8 cellular contexts compared by ENCODE assay signal in the genomic region with DNA sequence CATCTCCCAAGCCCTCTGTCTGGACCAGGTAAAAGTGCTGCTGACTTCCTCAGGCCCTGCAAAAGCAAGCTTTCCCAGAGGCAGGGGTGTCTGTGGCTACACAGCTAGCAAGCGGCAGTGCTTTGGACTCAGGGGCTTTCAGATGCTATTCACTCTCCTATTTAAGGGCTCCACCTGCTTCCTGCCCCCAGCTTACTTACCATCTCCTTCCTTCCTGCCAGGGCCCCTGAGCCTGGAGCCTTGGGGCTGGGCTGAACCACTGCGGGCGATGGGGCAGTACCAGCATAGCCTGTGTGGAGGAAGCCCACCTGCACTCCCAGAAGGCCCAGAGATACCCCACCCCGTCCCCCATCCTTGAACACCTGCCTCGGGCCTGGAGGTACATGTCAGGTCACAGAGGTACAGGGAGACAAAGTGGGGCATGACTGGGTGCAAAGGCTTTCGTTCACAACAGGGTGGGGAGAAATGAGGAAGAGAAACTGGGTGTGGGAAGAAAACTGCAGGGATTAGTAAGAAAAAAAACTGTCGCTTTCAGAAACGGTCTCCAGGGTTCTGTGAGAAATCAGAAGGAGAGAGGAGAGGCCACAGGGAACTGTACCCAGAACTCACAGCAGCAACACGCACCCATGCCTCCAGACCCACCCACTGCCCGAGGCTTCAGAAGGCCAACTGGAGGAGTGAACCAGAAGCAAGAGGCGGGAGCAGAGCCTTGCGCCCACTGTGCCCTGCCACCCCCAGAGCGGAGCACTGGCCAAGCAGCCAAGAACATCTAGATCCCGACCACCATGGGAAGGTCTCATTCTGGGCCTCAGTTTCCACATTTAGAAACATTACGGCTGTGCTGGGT. TPM values are rescaled to one million over a fixed set of nuclear protein-coding genes. Genes with fewer than 3 reads are reported as not detected.
DNase-seq lines count a peak whose midpoint lies in the region; ATAC-seq, FAIRE-seq and TF ChIP-seq lines count a peak whose summit lies in the region.

No MANE protein-coding gene starts in this region.

- no peak for TF ChIP-seq POLR2A in body of pancreas (IDR thresholded peaks at IDR 0.05)

- H3K4me1 ChIP-seq in body of pancreas (peaks cover 65% of the 10 kb centered on the region), aorta (ENCODE audit: control insufficient read depth in 1 of 2, insufficient read depth in 2 of 2, low read length in 2 of 2) (peaks cover 6 to 14% of the 10 kb centered on the region in 2 donors)

- POLR2A ChIA-PET in GM10248 (lab: Yijun Ruan, JAX), result no interaction called here

- no peak for TF ChIP-seq CTCF in GM10248 (IDR thresholded peaks at IDR 0.05; ENCODE audit: control extremely low read depth, extremely low read depth, low read depth, missing control alignments)
- no peak for TF ChIP-seq CTCF in body of pancreas (IDR thresholded peaks at IDR 0.05)

- peaks cover 5 to 19% of the 10 kb centered on the region in 2 donors for H3K36me3 ChIP-seq in body of pancreas (replicated peaks in 1 of 2; ENCODE audit: insufficient read depth in 1 of 2, low read depth in 2 of 2)
- H3K36me3 ChIP-seq in aorta (ENCODE audit: control insufficient read depth in 1 of 2, insufficient read depth in 2 of 2, low read length in 1 of 2), result peaks cover 0 to 2% of the 10 kb centered on the region in 2 donors

- peak overlapping the region in 2 of 4 donors; percentile 2 to 93 for H3K27ac ChIP-seq in body of pancreas
- H3K27ac ChIP-seq in aorta (ENCODE audit: low read depth in 1 of 2, low read length in 2 of 2), result peak overlapping the region in 1 of 2 donors; percentile 14

- intact Hi-C loops in body of pancreas (cut with DNase I), result no loop called here
- intact Hi-C loops in aorta (cut with DNase I), result loop anchor here in 1 of 2 donors (10.0 kb wide), 1 partner anchor 398 kb away; no protein-coding TSS in a partner anchor

- CTCF ChIA-PET in GM10248 (lab: Yijun Ruan, JAX), result interaction anchor here (0.8 to 3.1 kb wide), 7 partner anchors 9 to 61 kb away, joined by 3 to 17 read pairs (median 5); no protein-coding TSS in a partner anchor

- H3K27me3 ChIP-seq in body of pancreas (no peaks in the 10 kb centered on the region), aorta (ENCODE audit: control insufficient read depth in 1 of 2, insufficient read depth in 2 of 2, low read length in 1 of 2) (no peaks in the 10 kb centered on the region)

- H3K4me3 ChIP-seq in body of pancreas, result no peak overlapping the region
- H3K4me3 ChIP-seq in aorta (ENCODE audit: low read length in 2 of 2), result no peak overlapping the region

- FAIRE-seq in RCC 7860 (lab: Jason Lieb, UNC), result no peak

- H3K9me3 ChIP-seq in body of pancreas (no peaks in the 10 kb centered on the region), aorta (ENCODE audit: control insufficient read depth, low read length) (no peaks in the 10 kb centered on the region)

- WGBS in body of pancreas, 2 donors, result 71 to 84% methylated on average over 15 of the region's 15 CpGs
- 88 to 93% methylated on average over 15 of the region's 15 CpGs for WGBS in aorta, 2 donors

- DNase-seq in GM10248 (ENCODE audit: extremely low spot score), result peak; percentile 86
- DNase-seq in body of pancreas, result peak in 3 of 4 donors; percentile 3 to 27 (median 11)
- DNase-seq in pons (ENCODE audit: low spot score), result peak; percentile 61
- no peak for DNase-seq in RCC 7860 (ENCODE audit: low spot score)
- no peak for DNase-seq in aorta
- no peak for DNase-seq in NCI-H524 treated with DMSO at 0.1 percent for 48 hours (lab: John Stamatoyannopoulos, UW)

- ATAC-seq in GM19468 (IDR thresholded peaks at IDR 0.05; ENCODE audit: extremely low read depth, unreplicated experiment) (peak; percentile 28), HG03521 (IDR thresholded peaks at IDR 0.05; ENCODE audit: unreplicated experiment) (peak; percentile 53), body of pancreas (no peak), aorta (ENCODE audit: low FRiP score) (no peak)

RNA-seq across cellular contexts. Expression of a gene that starts 49.5 kb away (rescaled TPM):
- total RNA-seq in body of pancreas (10 to 100 TPM; 25.4 to 67.2 TPM), aorta (10 to 100 TPM; 30.5 to 35.9 TPM)
- polyA plus RNA-seq in aorta, result 10 to 100 TPM; 43.5 to 46.5 TPM

RNA-seq across cellular contexts. Expression of a gene that starts 49.6 kb away (rescaled TPM):
- total RNA-seq in body of pancreas, result 1 to 10 TPM; 1.8 to 8.2 TPM
- total RNA-seq in aorta, result 1 to 10 TPM; 6.6 to 6.7 TPM
- 10 to 100 TPM in 1 of 2 donors, 1 to 10 TPM in 1; 8.4 to 38.6 TPM for polyA plus RNA-seq in aorta

RNA-seq across cellular contexts. Expression of a gene that starts 52.4 kb away (rescaled TPM):
- total RNA-seq in body of pancreas (100 to 1,000 TPM in 1 of 2 donors, 10 to 100 TPM in 1; 98.8 to 151 TPM), aorta (10 to 100 TPM; 26.2 to 45.8 TPM)
- 10 to 100 TPM in 1 of 2 donors, 1 to 10 TPM in 1; 6.3 to 55.8 TPM for polyA plus RNA-seq in aorta

Comparison
In these comparisons a context has a peak if more than half of its experiments do, and no peak if none do; other contexts are left out.
1. DNase-seq: peak in GM10248 (single experiment), body of pancreas (3 of 4) and pons (single experiment); none in RCC 7860 (single experiment), aorta (0 of 2) and NCI-H524 treated with DMSO at 0.1 percent for 48 hours (single experiment).
2. ATAC-seq: peak in GM19468 (single experiment) and HG03521 (single experiment); none in body of pancreas (single experiment) and aorta (single experiment).